Comparison of ENCODE assay signal across 7 cellular contexts in genomic region chr10:59625842-59626522, GRCh38.
DNase-seq lines count a peak whose midpoint lies in the region; ATAC-seq and FAIRE-seq lines count a peak whose summit lies in the region.

No MANE protein-coding gene starts in this region.

- H3K79me2 ChIP-seq in trophoblast cell (ENCODE audit: control insufficient read depth, insufficient read depth, low read length, poor library complexity) = no peaks in the 10 kb centered on the region

- H2BK12ac ChIP-seq in trophoblast cell (ENCODE audit: low read length) = no peak overlapping the region

- no peak overlapping the region for H3K4me2 ChIP-seq in trophoblast cell (ENCODE audit: low read length)

- H2BK120ac ChIP-seq in trophoblast cell (ENCODE audit: insufficient read depth, low read length, poor library complexity) = no peak overlapping the region

- H3K9me3 ChIP-seq in NT2/D1 (ENCODE audit: insufficient read depth, low read length) (no peaks in the 10 kb centered on the region), trophoblast cell (ENCODE audit: insufficient read depth, low read depth, low read length) (no peaks in the 10 kb centered on the region)

- H3K79me1 ChIP-seq in trophoblast cell (ENCODE audit: low read length) = no peaks in the 10 kb centered on the region

- no peak overlapping the region for H2AFZ ChIP-seq in trophoblast cell (ENCODE audit: insufficient read depth, low read length, poor library complexity)

- FAIRE-seq in HTR-8/SVneo (lab: Jason Lieb, UNC) = no peak

- intact Hi-C loops in head of caudate nucleus (cut with DNase I) = loop anchor here (5.0 to 10.0 kb wide), 2 partner anchors 281 to 409 kb away; partner anchors contain the start of gene CCDC6

- no peak overlapping the region for H2AK5ac ChIP-seq in trophoblast cell (ENCODE audit: low read length)

- H2BK5ac ChIP-seq in trophoblast cell (ENCODE audit: low read depth, low read length, poor library complexity) = no peak overlapping the region

- H3K36me3 ChIP-seq in NT2/D1 (ENCODE audit: insufficient read depth, insufficient read length, low read length) (no peaks in the 10 kb centered on the region), trophoblast cell (ENCODE audit: control insufficient read depth in 1 of 2, insufficient read depth in 2 of 2, low read length in 2 of 2) (no peaks in the 10 kb centered on the region)

- H3K14ac ChIP-seq in trophoblast cell (ENCODE audit: low read length) = no peak overlapping the region

- H4K8ac ChIP-seq in trophoblast cell (ENCODE audit: low read depth, low read length) = no peak overlapping the region

- no peak overlapping the region for H3K4me3 ChIP-seq in NT2/D1 (ENCODE audit: insufficient read length, low read depth)
- H3K4me3 ChIP-seq in trophoblast cell (ENCODE audit: low read depth, low read length) = no peak overlapping the region

- ATAC-seq in GM21528 (IDR thresholded peaks at IDR 0.05; ENCODE audit: low FRiP score, unreplicated experiment) = peak; percentile 88
- peak; percentile 80 to 90 for ATAC-seq in activated naive CD4-positive, alpha-beta T cell treated with anti-CD3 and anti-CD28 coated beads, Interleukin-2, amount 50 U/mL, for 72 hours

- H3K4me1 ChIP-seq in NT2/D1 (ENCODE audit: insufficient read depth, insufficient read length) = no peaks in the 10 kb centered on the region
- no peaks in the 10 kb centered on the region for H3K4me1 ChIP-seq in trophoblast cell (ENCODE audit: control insufficient read depth in 1 of 2, insufficient read depth in 2 of 2, low read length in 2 of 2)

- no peak overlapping the region for H4K91ac ChIP-seq in trophoblast cell (ENCODE audit: low read depth, low read length)

- no peak overlapping the region for H3K27ac Mint-ChIP-seq in activated naive CD4-positive, alpha-beta T cell treated with anti-CD3 and anti-CD28 coated beads, Interleukin-2, amount 50 U/mL, for 72 hours

- H4K12ac ChIP-seq in trophoblast cell (ENCODE audit: low read depth, low read length) = no peak overlapping the region

- H3K9me3 Mint-ChIP-seq in activated naive CD4-positive, alpha-beta T cell treated with anti-CD3 and anti-CD28 coated beads, Interleukin-2, amount 50 U/mL, for 72 hours = no peaks in the 10 kb centered on the region

- no peak overlapping the region for H3K4ac ChIP-seq in trophoblast cell (ENCODE audit: low read depth, low read length)

- H3K23ac ChIP-seq in trophoblast cell (ENCODE audit: low read length) = no peak overlapping the region

- H3K36me3 Mint-ChIP-seq in activated naive CD4-positive, alpha-beta T cell treated with anti-CD3 and anti-CD28 coated beads, Interleukin-2, amount 50 U/mL, for 72 hours = no peaks in the 10 kb centered on the region

- H3K27me3 ChIP-seq in NT2/D1 (ENCODE audit: insufficient read depth, insufficient read length) (no peaks in the 10 kb centered on the region), trophoblast cell (ENCODE audit: insufficient read depth, low read length) (no peaks in the 10 kb centered on the region)

- H3K9ac ChIP-seq in NT2/D1 (ENCODE audit: insufficient read length, low read depth) (no peak overlapping the region), trophoblast cell (ENCODE audit: low read length) (no peak overlapping the region)

- H3K27ac ChIP-seq in trophoblast cell (ENCODE audit: low read depth, low read length) = no peak overlapping the region

- DNase-seq in GM03348 (ENCODE audit: low spot score) (peak; percentile 80), HTR-8/SVneo (ENCODE audit: insufficient read length, low spot score) (peak; percentile 57), NT2/D1 (ENCODE audit: low read depth, low spot score) (peak; percentile 67), head of caudate nucleus (peak in 37 of 42 donors; percentile 18 to 84 (median 59)), trophoblast cell (peak; percentile 48 to 92)
- peak in 1 of 2 donors; percentile 49 for DNase-seq in activated naive CD4-positive, alpha-beta T cell treated with anti-CD3 and anti-CD28 coated beads, Interleukin-2, amount 50 U/mL, for 72 hours (ENCODE audit: low spot score in 2 of 2)

- H3K18ac ChIP-seq in trophoblast cell (ENCODE audit: low read length) = no peak overlapping the region

- no CpG with 5 or more reads among the region's 7 CpGs for WGBS in trophoblast cell (ENCODE audit: extremely low coverage, insufficient coverage, insufficient read length)
